Comparison of ENCODE assay signal across 22 cellular contexts in genomic region chr4:94882756-94883155, GRCh38.
"Had no signal": no experiment of that assay in that cellular context is flagged by ENCODE, and none has a peak within 500 bp of the region (broad histone marks: within the 10 kb centered on the region; RNA-seq: fewer than 3 reads in every experiment).

No MANE protein-coding gene starts in this region.

- H3K27me3 ChIP-seq: pancreas, right atrium auricular region, right lobe of liver, tibial nerve, uterus had no signal

- H3K9me3 ChIP-seq: left ventricle myocardium inferior, mucosa of descending colon, pancreas, psoas muscle, right atrium auricular region, right lobe of liver, tibial nerve, uterus had no signal

- H3K27ac ChIP-seq: left ventricle myocardium inferior, pancreas, psoas muscle, right atrium auricular region, right lobe of liver, tibial nerve, uterus had no signal

- H3K4me3 ChIP-seq: left ventricle myocardium inferior, lung, mucosa of descending colon, pancreas, psoas muscle, right atrium auricular region, right lobe of liver, smooth muscle cell, tibial nerve, uterus had no signal

- H3K36me3 ChIP-seq: left ventricle myocardium inferior, pancreas, right atrium auricular region, right lobe of liver, uterus had no signal

- H3K4me1 ChIP-seq: left ventricle myocardium inferior, pancreas, psoas muscle, right atrium auricular region, right lobe of liver, uterus had no signal

- FAIRE-seq: pancreas had no signal

- DNase-seq: islet precursor cell; left ventricle myocardium inferior; midbrain; mucosa of descending colon; naive thymus-derived CD4-positive, alpha-beta T cell; nucleus accumbens; pancreas; posterior cingulate gyrus; psoas muscle; right lobe of liver; stimulated activated CD4-positive, alpha-beta T cell treated with anti-CD3 and anti-CD28 coated beads, Interleukin-1b, Interleukin-23, amount 100 ng/mL, for 48 hours; stimulated activated CD4-positive, alpha-beta T cell treated with anti-CD3 and anti-CD28 coated beads, Interleukin-2, amount 100 ng/mL, for 48 hours; stimulated activated CD4-positive, alpha-beta T cell treated with anti-CD3 and anti-CD28 coated beads, Interleukin-4, amount 100 ng/mL, for 4 hours; stimulated activated CD8-positive, alpha-beta memory T cell treated with anti-CD3 and anti-CD28 coated beads, Interleukin-4, amount 100 ng/mL, for 48 hours; stimulated activated naive CD4-positive, alpha-beta T cell treated with Interleukin-2 at 50 U/mL for 16 hours; stimulated activated naive CD8-positive, alpha-beta T cell treated with anti-CD3 and anti-CD28 coated beads, Interleukin-15, amount 100 ng/mL, for 72 hours; substantia nigra; uterus had no signal
